In the genomic region with DNA sequence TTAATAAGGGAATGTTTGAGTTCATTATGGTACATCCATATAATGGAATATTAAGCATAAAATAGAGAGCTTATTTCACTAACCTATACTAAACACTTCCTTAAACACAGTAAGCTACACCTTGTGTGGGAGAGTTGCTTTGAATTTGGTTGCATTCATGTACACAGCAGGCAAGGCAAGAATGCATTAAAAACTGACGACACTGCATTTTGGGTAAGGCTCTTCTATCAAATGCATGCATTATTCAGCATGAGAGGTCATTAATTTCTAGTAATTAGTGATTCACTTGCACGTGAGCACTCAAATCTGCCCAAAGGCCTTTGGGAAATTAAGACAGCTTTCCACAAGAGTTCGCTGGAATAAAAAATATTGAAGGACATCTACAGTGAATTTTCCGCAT, we compare ENCODE assay signal across 27 cellular contexts.
"Had no signal": no experiment of that assay in that cellular context is flagged by ENCODE, and none has a peak within 500 bp of the region (broad histone marks: within the 10 kb centered on the region; RNA-seq: fewer than 3 reads in every experiment).

No MANE protein-coding gene starts in this region.

- H3K36me3 ChIP-seq: colonic mucosa, esophagus muscularis mucosa, esophagus squamous epithelium, gastrocnemius medialis, gastroesophageal sphincter, heart left ventricle, heart right ventricle had no signal

- H3K9me3 ChIP-seq: colonic mucosa, esophagus muscularis mucosa, esophagus squamous epithelium, gastrocnemius medialis, gastroesophageal sphincter, heart left ventricle, heart right ventricle had no signal

- ATAC-seq: effector memory CD8-positive, alpha-beta T cell; esophagus mucosa; foreskin keratinocyte; gastrocnemius medialis; gastroesophageal sphincter; heart left ventricle; heart right ventricle had no signal

- H3K27ac ChIP-seq: colonic mucosa, coronary artery, dorsolateral prefrontal cortex, epithelial cell of prostate, esophagus muscularis mucosa, esophagus squamous epithelium, foreskin keratinocyte, gastrocnemius medialis, gastroesophageal sphincter, heart left ventricle, heart right ventricle had no signal

- H3K4me3 ChIP-seq: colonic mucosa, coronary artery, dorsolateral prefrontal cortex, esophagus muscularis mucosa, esophagus squamous epithelium, gastrocnemius medialis, gastroesophageal sphincter, heart left ventricle, heart right ventricle had no signal

- DNase-seq: colonic mucosa; cortex of kidney; dermis blood vessel endothelial cell; dorsolateral prefrontal cortex; effector CD4-positive, alpha-beta T cell; effector CD8-positive, alpha-beta T cell; effector memory CD4-positive, alpha-beta T cell; effector memory CD8-positive, alpha-beta T cell; endodermal cell; erythroblast; esophagus squamous epithelium; foreskin fibroblast; foreskin keratinocyte; foreskin melanocyte; gastrocnemius medialis; glutamatergic neuron; head of caudate nucleus; heart left ventricle; heart right ventricle had no signal

- H3K27me3 ChIP-seq: colonic mucosa, esophagus muscularis mucosa, esophagus squamous epithelium, foreskin keratinocyte, gastrocnemius medialis, gastroesophageal sphincter, heart left ventricle, heart right ventricle had no signal

- FAIRE-seq: endometrium, endothelial cell of umbilical vein, frontal cortex had no signal

- H3K4me1 ChIP-seq: colonic mucosa, esophagus muscularis mucosa, esophagus squamous epithelium, foreskin keratinocyte, gastrocnemius medialis, gastroesophageal sphincter, heart left ventricle, heart right ventricle had no signal
